In genomic region chr1:197218857-197219256, GRCh38 we compare ENCODE assay signal across 25 cellular contexts.
"Had no signal": no experiment of that assay in that cellular context is flagged by ENCODE, and none has a peak within 500 bp of the region (broad histone marks: within the 10 kb centered on the region; RNA-seq: fewer than 3 reads in every experiment).

No MANE protein-coding gene starts in this region.

- H3K36me3 ChIP-seq: left ventricle myocardium inferior, lower lobe of right lung, neural progenitor cell, ovary, right atrium auricular region, sigmoid colon, tibial nerve, upper lobe of right lung, vagina had no signal

- H3K4me1 ChIP-seq: left ventricle myocardium inferior, lower lobe of right lung, neural progenitor cell, right atrium auricular region, sigmoid colon, testis, tibial nerve, upper lobe of right lung, vagina had no signal

- H3K27ac Mint-ChIP-seq: endodermal cell; memory B cell; mesothelial cell of epicardium; natural killer cell treated with Interleukin-12 subunit alpha and Interleukin-12 subunit beta and Interleukin-15 and Interleukin-18, amount 100 ng/mL, for 72 hours; neural progenitor cell had no signal

- H3K27me3 ChIP-seq: hepatocyte, neural progenitor cell, ovary, right atrium auricular region, sigmoid colon, testis, tibial nerve, upper lobe of right lung, vagina had no signal

- H3K36me3 Mint-ChIP-seq: memory B cell, neural progenitor cell had no signal

- H3K9me3 Mint-ChIP-seq: endodermal cell; memory B cell; natural killer cell treated with Interleukin-12 subunit alpha and Interleukin-12 subunit beta and Interleukin-15 and Interleukin-18, amount 100 ng/mL, for 72 hours; neural progenitor cell had no signal

- H3K27ac ChIP-seq: hepatocyte, left ventricle myocardium inferior, lower lobe of right lung, neural progenitor cell, ovary, right atrium auricular region, sigmoid colon, skin epidermis, testis, tibial nerve, upper lobe of right lung, vagina had no signal

- DNase-seq: effector CD4-positive, alpha-beta T cell; endodermal cell; foreskin melanocyte; head of caudate nucleus; kidney; left cardiac atrium; left ventricle myocardium inferior; lower lobe of right lung; nucleus accumbens; ovary; sigmoid colon; stimulated activated CD4-positive, alpha-beta T cell treated with anti-CD3 and anti-CD28 coated beads, Interleukin-2, amount 100 ng/mL, for 24 hours; stimulated activated CD4-positive, alpha-beta T cell treated with anti-CD3 and anti-CD28 coated beads, Interleukin-4, amount 100 ng/mL, for 4 hours; stimulated activated naive CD4-positive, alpha-beta T cell; testis; upper lobe of right lung had no signal

- ATAC-seq: left cardiac atrium; lower lobe of right lung; natural killer cell treated with Interleukin-12 subunit alpha and Interleukin-12 subunit beta and Interleukin-15 and Interleukin-18, amount 100 ng/mL, for 72 hours; upper lobe of right lung had no signal

- H3K4me3 ChIP-seq: hepatocyte, left ventricle myocardium inferior, lower lobe of right lung, neural progenitor cell, ovary, right atrium auricular region, sigmoid colon, skin epidermis, testis, tibial nerve, upper lobe of right lung, vagina had no signal

- H3K4me2 ChIP-seq: hepatocyte, neural progenitor cell had no signal

- H3K79me2 ChIP-seq: hepatocyte had no signal

- H3K4me1 Mint-ChIP-seq: memory B cell, neural progenitor cell had no signal

- H3K9me3 ChIP-seq: left ventricle myocardium inferior, lower lobe of right lung, ovary, right atrium auricular region, sigmoid colon, testis, tibial nerve, upper lobe of right lung, vagina had no signal

- H3K9ac ChIP-seq: neural progenitor cell had no signal

- H3K4me3 Mint-ChIP-seq: endodermal cell; memory B cell; mesothelial cell of epicardium; natural killer cell treated with Interleukin-12 subunit alpha and Interleukin-12 subunit beta and Interleukin-15 and Interleukin-18, amount 100 ng/mL, for 72 hours; neural progenitor cell had no signal

- H2AFZ ChIP-seq: hepatocyte, neural progenitor cell had no signal
